Comparison of ENCODE assay signal across 16 cellular contexts in genomic region chr3:102106421-102107097, GRCh38.
DNase-seq lines count a peak whose midpoint lies in the region; ATAC-seq and TF ChIP-seq lines count a peak whose summit lies in the region.
"Had no signal": no experiment of that assay in that cellular context is flagged by ENCODE, and none has a peak within 500 bp of the region (broad histone marks: within the 10 kb centered on the region; RNA-seq: fewer than 3 reads in every experiment).

No MANE protein-coding gene starts in this region.

- no peak for TF ChIP-seq POLR2A in breast epithelium (IDR thresholded peaks at IDR 0.05)
- no peak for TF ChIP-seq POLR2A in thyroid gland (IDR thresholded peaks at IDR 0.05)

- no peaks in the 10 kb centered on the region for H3K36me3 ChIP-seq in breast epithelium
- H3K36me3 ChIP-seq in thyroid gland, result no peaks in the 10 kb centered on the region
- H3K36me3 ChIP-seq: BE2C had no signal

- CTCF ChIA-PET in MCF 10A (lab: Yijun Ruan, JAX), result no interaction called here

- H3K27ac ChIP-seq in breast epithelium (no peak overlapping the region), thyroid gland (no peak overlapping the region)
- H3K27ac ChIP-seq: parathyroid adenoma, SK-N-MC, VCaP had no signal

- H3K4me1 Mint-ChIP-seq in MCF 10A (ENCODE audit: insufficient read depth, unreplicated experiment), result peaks cover 12% of the 10 kb centered on the region
- peaks cover 12% of the 10 kb centered on the region for H3K4me1 Mint-ChIP-seq in activated T-cell treated with anti-CD3 and anti-CD28 coated beads, Interleukin-2, amount 50 U/mL, for 4 hours (ENCODE audit: low read depth)
- H3K4me1 Mint-ChIP-seq in stimulated activated naive CD8-positive, alpha-beta T cell treated with anti-CD3 and anti-CD28 coated beads, Interleukin-15, amount 100 ng/mL, for 72 hours, result peaks cover 34% of the 10 kb centered on the region
- H3K4me1 Mint-ChIP-seq: immature natural killer cell had no signal

- TF ChIP-seq CTCF in MCF 10A (IDR thresholded peaks at IDR 0.05; ENCODE audit: unreplicated experiment) (no peak), breast epithelium (IDR thresholded peaks at IDR 0.05) (no peak), thyroid gland (IDR thresholded peaks at IDR 0.05) (no peak)

- intact Hi-C loops in MCF 10A (cut with micrococcal nuclease), result no loop called here
- intact Hi-C loops in breast epithelium (cut with DNase I; ENCODE audit: low total_unique reads), result loop anchor here (10.0 kb wide), 1 partner anchor 1562 kb away; no protein-coding TSS in a partner anchor
- intact Hi-C loops in thyroid gland (cut with DNase I), result no loop called here

- H3K27me3 ChIP-seq in breast epithelium (no peaks in the 10 kb centered on the region), thyroid gland (no peaks in the 10 kb centered on the region)
- H3K27me3 ChIP-seq: BE2C had no signal

- no peaks in the 10 kb centered on the region for H3K27me3 Mint-ChIP-seq in MCF 10A (ENCODE audit: insufficient read depth, unreplicated experiment)
- no peaks in the 10 kb centered on the region for H3K27me3 Mint-ChIP-seq in activated T-cell treated with anti-CD3 and anti-CD28 coated beads, Interleukin-2, amount 50 U/mL, for 4 hours (ENCODE audit: low read depth)
- H3K27me3 Mint-ChIP-seq in stimulated activated naive CD8-positive, alpha-beta T cell treated with anti-CD3 and anti-CD28 coated beads, Interleukin-15, amount 100 ng/mL, for 72 hours, result no peaks in the 10 kb centered on the region

- no peak overlapping the region for H3K4me3 ChIP-seq in breast epithelium
- no peak overlapping the region for H3K4me3 ChIP-seq in thyroid gland (replicated peaks in 1 of 3)
- H3K4me3 ChIP-seq: SK-N-MC had no signal

- H3K27ac Mint-ChIP-seq in MCF 10A (ENCODE audit: low read depth, unreplicated experiment), result peak overlapping the region; percentile 58
- peak overlapping the region; percentile 4 to 80 for H3K27ac Mint-ChIP-seq in stimulated activated naive CD8-positive, alpha-beta T cell treated with anti-CD3 and anti-CD28 coated beads, Interleukin-15, amount 100 ng/mL, for 72 hours
- H3K27ac Mint-ChIP-seq: immature natural killer cell had no signal

- DNase-seq in MCF 10A (ENCODE audit: unreplicated experiment) (peak; percentile 35), breast epithelium (ENCODE audit: low spot score in 2 of 2) (no peak), fibroblast of gingiva (ENCODE audit: low read depth) (peak; percentile 25), NCI-H446 treated with DMSO at 0.1 percent for 48 hours (lab: John Stamatoyannopoulos, UW) (no peak), thyroid gland (no peak)
- DNase-seq in activated T-cell treated with anti-CD3 and anti-CD28 coated beads, Interleukin-2, amount 50 U/mL, for 4 hours, result peak; percentile 33
- DNase-seq in stimulated activated naive CD8-positive, alpha-beta T cell treated with anti-CD3 and anti-CD28 coated beads, Interleukin-15, amount 100 ng/mL, for 72 hours, result peak; percentile 26 to 38
- DNase-seq: activated gamma-delta T cell treated with Interleukin-2 at 50 U/mL for 16 hours, BE2C, cortex of kidney, immature natural killer cell, NCI-H2171 treated with DMSO at 0.1 percent for 48 hours had no signal

- no peak overlapping the region for H3K4me3 Mint-ChIP-seq in MCF 10A (ENCODE audit: unreplicated experiment)
- no peak overlapping the region for H3K4me3 Mint-ChIP-seq in activated T-cell treated with anti-CD3 and anti-CD28 coated beads, Interleukin-2, amount 50 U/mL, for 4 hours
- peak overlapping the region; percentile 18 to 61 for H3K4me3 Mint-ChIP-seq in stimulated activated naive CD8-positive, alpha-beta T cell treated with anti-CD3 and anti-CD28 coated beads, Interleukin-15, amount 100 ng/mL, for 72 hours
- H3K4me3 Mint-ChIP-seq: immature natural killer cell had no signal

- no peaks in the 10 kb centered on the region for H3K4me1 ChIP-seq in breast epithelium
- no peaks in the 10 kb centered on the region for H3K4me1 ChIP-seq in thyroid gland
- H3K4me1 ChIP-seq: BE2C, parathyroid adenoma had no signal

- peak; percentile 95 to 97 for ATAC-seq in activated T-cell treated with anti-CD3 and anti-CD28 coated beads, Interleukin-2, amount 50 U/mL, for 4 hours
- peak; percentile 99 for ATAC-seq in stimulated activated naive CD8-positive, alpha-beta T cell treated with anti-CD3 and anti-CD28 coated beads, Interleukin-15, amount 100 ng/mL, for 72 hours
- ATAC-seq in HG02852 (IDR thresholded peaks at IDR 0.05; ENCODE audit: unreplicated experiment), result no peak

- WGBS in thyroid gland, 2 donors, result 93 to 94% methylated on average over 9 of the region's 9 CpGs

- no TSS peak for BruUV-seq in MCF 10A (replicated peaks; lab: Mats Ljungman, UMichigan)

- peaks cover 0 to 7% of the 10 kb centered on the region in 2 donors for H3K9me3 ChIP-seq in breast epithelium
- H3K9me3 ChIP-seq in thyroid gland, result no peaks in the 10 kb centered on the region
- H3K9me3 ChIP-seq: BE2C had no signal

- no peaks in the 10 kb centered on the region for H3K9me3 Mint-ChIP-seq in MCF 10A (ENCODE audit: unreplicated experiment)
- peaks cover 3% of the 10 kb centered on the region for H3K9me3 Mint-ChIP-seq in activated T-cell treated with anti-CD3 and anti-CD28 coated beads, Interleukin-2, amount 50 U/mL, for 4 hours
- H3K9me3 Mint-ChIP-seq in stimulated activated naive CD8-positive, alpha-beta T cell treated with anti-CD3 and anti-CD28 coated beads, Interleukin-15, amount 100 ng/mL, for 72 hours, result peaks cover 0 to 8% of the 10 kb centered on the region in 2 donors
- H3K9me3 Mint-ChIP-seq: immature natural killer cell had no signal

- no peaks in the 10 kb centered on the region for H3K36me3 Mint-ChIP-seq in MCF 10A (ENCODE audit: insufficient read depth, unreplicated experiment)
- no peaks in the 10 kb centered on the region for H3K36me3 Mint-ChIP-seq in activated T-cell treated with anti-CD3 and anti-CD28 coated beads, Interleukin-2, amount 50 U/mL, for 4 hours (ENCODE audit: insufficient read depth)
- H3K36me3 Mint-ChIP-seq: immature natural killer cell had no signal

- POLR2A ChIA-PET in MCF 10A (lab: Yijun Ruan, JAX), result interaction anchor here (1.1 to 1.4 kb wide), 2 partner anchors 14 to 23 kb away, joined by 3 to 5 read pairs; no protein-coding TSS in a partner anchor

Comparison
In these comparisons a context has a peak if more than half of its experiments do, and no peak if none do; other contexts are left out.
1. DNase-seq: peak in MCF 10A (single experiment), activated T-cell treated with anti-CD3 and anti-CD28 coated beads, Interleukin-2, amount 50 U/mL, for 4 hours (single experiment), fibroblast of gingiva (single experiment) and stimulated activated naive CD8-positive, alpha-beta T cell treated with anti-CD3 and anti-CD28 coated beads, Interleukin-15, amount 100 ng/mL, for 72 hours (2 of 2); none in breast epithelium (0 of 2), NCI-H446 treated with DMSO at 0.1 percent for 48 hours (single experiment) and thyroid gland (0 of 2).
2. H3K4me3 Mint-ChIP-seq: peak in stimulated activated naive CD8-positive, alpha-beta T cell treated with anti-CD3 and anti-CD28 coated beads, Interleukin-15, amount 100 ng/mL, for 72 hours (2 of 2); none in MCF 10A (single experiment) and activated T-cell treated with anti-CD3 and anti-CD28 coated beads, Interleukin-2, amount 50 U/mL, for 4 hours (single experiment).